In genomic region chr14:51626185-51626584, GRCh38 we compare ENCODE assay signal across 30 cellular contexts.
"Had no signal": no experiment of that assay in that cellular context is flagged by ENCODE, and none has a peak within 500 bp of the region (broad histone marks: within the 10 kb centered on the region; RNA-seq: fewer than 3 reads in every experiment).

No MANE protein-coding gene starts in this region.

- DNase-seq: activated B cell treated with CpG ODN at 0.5 μM for 24 hours; activated CD4-positive, alpha-beta T cell treated with anti-CD3 and anti-CD28 coated beads for 1 hour; activated CD4-positive, alpha-beta T cell treated with anti-CD3 and anti-CD28 coated beads, Interleukin-2, amount 10 ng/mL, durations not matched to agents 24 days and 14 days; activated CD4-positive, alpha-beta T cell treated with anti-CD3 and anti-CD28 coated beads, Interleukin-2, amount 50 U/mL, for 48 hours; activated CD8-positive, alpha-beta memory T cell treated with anti-CD3 and anti-CD28 coated beads, Interleukin-2, amount 10 ng/mL, durations not matched to agents 7 days and 5 days; activated gamma-delta T cell treated with Interleukin-2 at 50 U/mL for 16 hours; activated naive CD4-positive, alpha-beta T cell treated with anti-CD3 and anti-CD28 coated beads, Interleukin-2, amount 50 U/mL, for 16 hours; activated naive CD8-positive, alpha-beta T cell treated with anti-CD3 and anti-CD28 coated beads, Interleukin-2, amount 10 ng/mL, durations not matched to agents 7 days and 5 days; activated T-cell treated with anti-CD3 and anti-CD28 coated beads, Interleukin-2, amount 50 U/mL, for 24 hours; adrenal gland; anterior cingulate cortex; cerebellar nuclear complex; MG63; NCI-H1105; NCI-H1436; NCI-H1694 treated with DMSO at 0.1 percent for 48 hours; NCI-H2029 treated with DMSO at 0.1 percent for 48 hours; NCI-H345; NCI-H510A; NCI-H526 treated with DMSO at 0.1 percent for 48 hours; NCI-H82; NK-92 treated with Interleukin-12 subunit alpha and Interleukin-12 subunit beta, amount 100 ng/mL, for 24 hours; OCI-M1; Right ventricle myocardium superior; RPMI8226; SJCRH30; T-helper 17 cell; T-helper 9 cell had no signal

- H3K4me1 Mint-ChIP-seq: activated CD4-positive, alpha-beta T cell treated with anti-CD3 and anti-CD28 coated beads, Interleukin-2, amount 10 ng/mL, durations not matched to agents 24 days and 14 days; activated CD8-positive, alpha-beta memory T cell treated with anti-CD3 and anti-CD28 coated beads, Interleukin-2, amount 10 ng/mL, durations not matched to agents 7 days and 5 days; activated T-helper 17 cell treated with anti-CD3 and anti-CD28 coated beads, Interleukin-2, amount 50 U/mL, for 72 hours had no signal

- H3K27ac Mint-ChIP-seq: activated B cell treated with CpG ODN at 0.5 μM for 24 hours; activated CD4-positive, alpha-beta T cell treated with anti-CD3 and anti-CD28 coated beads, Interleukin-2, amount 10 ng/mL, durations not matched to agents 24 days and 14 days; activated CD8-positive, alpha-beta memory T cell treated with anti-CD3 and anti-CD28 coated beads, Interleukin-2, amount 10 ng/mL, durations not matched to agents 7 days and 5 days; activated naive CD8-positive, alpha-beta T cell treated with anti-CD3 and anti-CD28 coated beads, Interleukin-2, amount 10 ng/mL, durations not matched to agents 7 days and 5 days; activated T-cell treated with anti-CD3 and anti-CD28 coated beads, Interleukin-2, amount 50 U/mL, for 24 hours; activated T-helper 17 cell treated with anti-CD3 and anti-CD28 coated beads, Interleukin-2, amount 50 U/mL, for 72 hours; T-helper 17 cell had no signal

- H3K9me3 ChIP-seq: adrenal gland, MG63, SJCRH30 had no signal

- H3K36me3 Mint-ChIP-seq: activated naive CD8-positive, alpha-beta T cell treated with anti-CD3 and anti-CD28 coated beads, Interleukin-2, amount 10 ng/mL, durations not matched to agents 7 days and 5 days had no signal

- H3K4me3 ChIP-seq: adrenal gland, MG63, SJCRH30 had no signal

- H3K27me3 Mint-ChIP-seq: T-helper 17 cell had no signal

- ATAC-seq: activated CD8-positive, alpha-beta memory T cell treated with anti-CD3 and anti-CD28 coated beads, Interleukin-2, amount 10 ng/mL, durations not matched to agents 7 days and 5 days; activated T-helper 17 cell treated with anti-CD3 and anti-CD28 coated beads, Interleukin-2, amount 50 U/mL, for 72 hours; Panc1; T-helper 17 cell had no signal

- H3K36me3 ChIP-seq: adrenal gland, MG63, SJCRH30 had no signal

- H3K4me1 ChIP-seq: adrenal gland, SJCRH30 had no signal

- H3K27ac ChIP-seq: adrenal gland, SJCRH30 had no signal

- H3K9me3 Mint-ChIP-seq: activated CD4-positive, alpha-beta T cell treated with anti-CD3 and anti-CD28 coated beads, Interleukin-2, amount 10 ng/mL, durations not matched to agents 24 days and 14 days; activated T-cell treated with anti-CD3 and anti-CD28 coated beads, Interleukin-2, amount 50 U/mL, for 24 hours; activated T-helper 17 cell treated with anti-CD3 and anti-CD28 coated beads, Interleukin-2, amount 50 U/mL, for 72 hours had no signal

- H3K27me3 ChIP-seq: adrenal gland, MG63, SJCRH30 had no signal

- H3K4me3 Mint-ChIP-seq: activated B cell treated with CpG ODN at 0.5 μM for 24 hours; activated CD4-positive, alpha-beta T cell treated with anti-CD3 and anti-CD28 coated beads, Interleukin-2, amount 10 ng/mL, durations not matched to agents 24 days and 14 days; activated CD8-positive, alpha-beta memory T cell treated with anti-CD3 and anti-CD28 coated beads, Interleukin-2, amount 10 ng/mL, durations not matched to agents 7 days and 5 days; activated T-cell treated with anti-CD3 and anti-CD28 coated beads, Interleukin-2, amount 50 U/mL, for 24 hours; activated T-helper 17 cell treated with anti-CD3 and anti-CD28 coated beads, Interleukin-2, amount 50 U/mL, for 72 hours; T-helper 17 cell had no signal
